ENCODE assay signal across 1 cellular context in genomic region chr5:132459031-132459982, GRCh38.
TF ChIP-seq lines count a peak whose summit lies in the region.

No MANE protein-coding gene starts in this region.

TF ChIP-seq in K562, 482 proteins besides CTCF, POLR2A, EP300 and RAD21 (continued from another document and continues in another):
- peak in 1 of 2 experiments; percentile 88; a peak in 2 of 4 replicates for TF ChIP-seq ZNF318 (IDR thresholded peaks at IDR 0.05; ENCODE audit: borderline replicate concordance in 1 of 2, low read depth in 1 of 2)
- 0 out of 2 replicates have a peak, but pooled peaks have one; percentile 36 for TF ChIP-seq POLR2G (IDR thresholded peaks at IDR 0.05; ENCODE audit: low read depth, low read length)
- TF ChIP-seq MEIS2 (IDR thresholded peaks at IDR 0.05; ENCODE audit: partially characterized antibody), result no peak
- no peak for TF ChIP-seq MTA2 (IDR thresholded peaks at IDR 0.05; ENCODE audit: low read depth)
- no peak for TF ChIP-seq BMI1 (IDR thresholded peaks at IDR 0.05; ENCODE audit: low read length)
- no peak for TF ChIP-seq KAT8 (IDR thresholded peaks at IDR 0.05; ENCODE audit: low read depth)
- no peak for TF ChIP-seq ZNF764 (CRISPR knock-in tag; IDR thresholded peaks at IDR 0.05; ENCODE audit: low read depth)
- no peak for TF ChIP-seq ZSCAN29 (IDR thresholded peaks at IDR 0.05)
- TF ChIP-seq ZBTB17 (CRISPR knock-in tag; IDR thresholded peaks at IDR 0.05), result peak; percentile 67
- no peak for TF ChIP-seq SMARCB1 (IDR thresholded peaks at IDR 0.05; ENCODE audit: insufficient read length, low read depth)
- TF ChIP-seq ESRRB (CRISPR knock-in tag; IDR thresholded peaks at IDR 0.05; ENCODE audit: borderline replicate concordance), result no peak
- no peak for TF ChIP-seq MTF1 (CRISPR knock-in tag; IDR thresholded peaks at IDR 0.05; ENCODE audit: borderline replicate concordance)
- no peak for TF ChIP-seq PKNOX1 (IDR thresholded peaks at IDR 0.05)
- peak; percentile 73; the same call in 1 of the 2 replicates for TF ChIP-seq CBFB (CRISPR knock-in tag; IDR thresholded peaks at IDR 0.05)
- no peak for TF ChIP-seq GMEB1 (CRISPR knock-in tag; IDR thresholded peaks at IDR 0.05)
- TF ChIP-seq NFXL1 (CRISPR knock-in tag; IDR thresholded peaks at IDR 0.05), result 0 out of 2 replicates have a peak, but pooled peaks have one; percentile 52
- peak; percentile 54 for TF ChIP-seq REST (CRISPR knock-in tag; IDR thresholded peaks at IDR 0.05; ENCODE audit: low read depth)
- TF ChIP-seq ARID2 (IDR thresholded peaks at IDR 0.05), result no peak
- no peak for TF ChIP-seq MIER1 (IDR thresholded peaks at IDR 0.05; ENCODE audit: low read depth)
- TF ChIP-seq ZC3H8 (IDR thresholded peaks at IDR 0.05), result no peak
- TF ChIP-seq ZNF785 (CRISPR knock-in tag; IDR thresholded peaks at IDR 0.05), result no peak
- no peak for TF ChIP-seq TBP (optimal IDR thresholded peaks at IDR 0.05; ENCODE audit: low read depth, low read length)
- no peak for TF ChIP-seq ETS1 (conservative IDR thresholded peaks at IDR 0.05; ENCODE audit: control insufficient read depth, low read depth, low read length)
- TF ChIP-seq ZFP36 (IDR thresholded peaks at IDR 0.05; ENCODE audit: low read depth, low read length, partially characterized antibody), result no peak
- TF ChIP-seq CHD4 (IDR thresholded peaks at IDR 0.05; ENCODE audit: insufficient read depth, insufficient replicate concordance, low read depth, low read length, poor library complexity, severe bottlenecking), result no peak
- peak; percentile 91 for TF ChIP-seq ZNF586 (CRISPR knock-in tag; conservative IDR thresholded peaks at IDR 0.05)
- TF ChIP-seq CHAMP1 (IDR thresholded peaks at IDR 0.05), result no peak
- TF ChIP-seq ZNF639 (CRISPR knock-in tag; conservative IDR thresholded peaks at IDR 0.05 in 1 of 2, IDR thresholded peaks at IDR 0.05 in 1 of 2), result no peak
- TF ChIP-seq HMG20A (CRISPR knock-in tag; conservative IDR thresholded peaks at IDR 0.05), result no peak
- TF ChIP-seq MAX (CRISPR knock-in tag; IDR thresholded peaks at IDR 0.05), result peak; percentile 55; the same call in 1 of the 2 replicates
- TF ChIP-seq NEUROD1 (IDR thresholded peaks at IDR 0.05; ENCODE audit: borderline replicate concordance, low read depth, low read length, partially characterized antibody), result peak; percentile 62
- TF ChIP-seq HNRNPK (IDR thresholded peaks at IDR 0.05; ENCODE audit: low read depth, low read length, poor library complexity, severe bottlenecking), result no peak
- TF ChIP-seq FOXJ3 (CRISPR knock-in tag; IDR thresholded peaks at IDR 0.05), result no peak
- peak; percentile 79 for TF ChIP-seq BRD9 (IDR thresholded peaks at IDR 0.05; ENCODE audit: low read depth, partially characterized antibody)
- no peak; the same call in 1 of the 2 replicates for TF ChIP-seq GABPA (tag; conservative IDR thresholded peaks at IDR 0.05; ENCODE audit: low read depth)
- peak; percentile 76 for TF ChIP-seq PTRF (tag; IDR thresholded peaks at IDR 0.05)
- TF ChIP-seq MAFG (tag; conservative IDR thresholded peaks at IDR 0.05), result peak; percentile 19; the same call in 1 of the 2 replicates
- TF ChIP-seq ZNF445 (CRISPR knock-in tag; IDR thresholded peaks at IDR 0.05; ENCODE audit: low read depth), result no peak
- no peak for TF ChIP-seq ZFP1 (CRISPR knock-in tag; IDR thresholded peaks at IDR 0.05)
- peak; percentile 99 for TF ChIP-seq MYC (IDR thresholded peaks at IDR 0.05; ENCODE audit: low read depth, low read length)
- peak; percentile 98 for TF ChIP-seq MYC (CRISPR knock-in tag; IDR thresholded peaks at IDR 0.05; ENCODE audit: borderline replicate concordance, low read depth)
- TF ChIP-seq PML (IDR thresholded peaks at IDR 0.05; ENCODE audit: low read length), result no peak
- TF ChIP-seq TCF15 (CRISPR knock-in tag; IDR thresholded peaks at IDR 0.05), result peak; percentile 88; the same call in 1 of the 2 replicates
